ENCODE assay signal across 29 cellular contexts in genomic region chr14:77058082-77058481, GRCh38.
"Had no signal": no experiment of that assay in that cellular context is flagged by ENCODE, and none has a peak within 500 bp of the region (broad histone marks: within the 10 kb centered on the region; RNA-seq: fewer than 3 reads in every experiment).

No MANE protein-coding gene starts in this region.

- H3K36me3 ChIP-seq: cardiac muscle cell, gastrocnemius medialis, spleen, suprapubic skin, tibial artery, upper lobe of right lung had no signal

- H3K36me3 Mint-ChIP-seq: activated naive CD8-positive, alpha-beta T cell; naive B cell had no signal

- H3K27ac ChIP-seq: cardiac muscle cell, coronary artery, hepatocyte, spleen, suprapubic skin, tibial artery, upper lobe of right lung had no signal

- H3K4me3 ChIP-seq: cardiac muscle cell, coronary artery, dorsolateral prefrontal cortex, gastrocnemius medialis, hepatocyte, spleen, suprapubic skin, tibial artery, upper lobe of right lung had no signal

- H3K27me3 Mint-ChIP-seq: activated CD4-positive, alpha-beta T cell treated with anti-CD3 and anti-CD28 coated beads for 36 hours; activated CD8-positive, alpha-beta memory T cell treated with anti-CD3 and anti-CD28 coated beads, Interleukin-2, amount 10 ng/mL, durations not matched to agents 7 days and 5 days; activated naive CD8-positive, alpha-beta T cell; naive B cell had no signal

- H3K4me3 Mint-ChIP-seq: activated CD4-positive, alpha-beta T cell treated with anti-CD3 and anti-CD28 coated beads for 36 hours; activated CD8-positive, alpha-beta memory T cell treated with anti-CD3 and anti-CD28 coated beads, Interleukin-2, amount 10 ng/mL, durations not matched to agents 7 days and 5 days; activated CD8-positive, alpha-beta T cell treated with anti-CD3 and anti-CD28 coated beads, Interleukin-2, amount 10 ng/mL, durations not matched to agents 7 days and 5 days; activated naive CD8-positive, alpha-beta T cell; mesothelial cell of epicardium; naive B cell; WTC11 had no signal

- H3K9me3 Mint-ChIP-seq: activated T-helper 2 cell treated with anti-CD3 and anti-CD28 coated beads, Interferon-gamma antibody, Interleukin-2, Interleukin-4, amounts not matched to agents 10 μg/mL and 5 μg/mL and 100 μg/mL, durations not matched to agents 14 hours and 24 hours and 36 hours; mesothelial cell of epicardium; naive B cell had no signal

- DNase-seq: activated CD4-positive, alpha-beta T cell treated with anti-CD3 and anti-CD28 coated beads for 36 hours; activated CD8-positive, alpha-beta memory T cell treated with anti-CD3 and anti-CD28 coated beads, Interleukin-2, amount 10 ng/mL, durations not matched to agents 7 days and 5 days; activated CD8-positive, alpha-beta T cell treated with anti-CD3 and anti-CD28 coated beads, Interleukin-2, amount 10 ng/mL, durations not matched to agents 7 days and 5 days; activated naive CD4-positive, alpha-beta T cell; activated T-cell treated with anti-CD3 and anti-CD28 coated beads, Interleukin-2, amount 50 U/mL, for 48 hours; anterior cingulate cortex; cerebellar nuclear complex; dorsolateral prefrontal cortex; effector memory CD4-positive, alpha-beta T cell; erythroblast; gastrocnemius medialis; left colon; mammary epithelial cell; naive B cell; right cardiac atrium; spleen; stimulated activated naive CD4-positive, alpha-beta T cell; T-helper 2 cell; tibial artery; upper lobe of right lung had no signal

- H3K4me2 ChIP-seq: hepatocyte had no signal

- ATAC-seq: activated CD4-positive, alpha-beta T cell treated with anti-CD3 and anti-CD28 coated beads for 36 hours; activated CD8-positive, alpha-beta memory T cell treated with anti-CD3 and anti-CD28 coated beads, Interleukin-2, amount 10 ng/mL, durations not matched to agents 7 days and 5 days; activated CD8-positive, alpha-beta T cell treated with anti-CD3 and anti-CD28 coated beads, Interleukin-2, amount 10 ng/mL, durations not matched to agents 7 days and 5 days; gastrocnemius medialis; left colon; right cardiac atrium; upper lobe of right lung; WTC11 had no signal

- H3K79me2 ChIP-seq: hepatocyte had no signal

- H3K27me3 ChIP-seq: cardiac muscle cell, dorsolateral prefrontal cortex, gastrocnemius medialis, hepatocyte, spleen, suprapubic skin, tibial artery, upper lobe of right lung had no signal

- H3K27ac Mint-ChIP-seq: activated CD4-positive, alpha-beta T cell treated with anti-CD3 and anti-CD28 coated beads for 36 hours; activated CD8-positive, alpha-beta memory T cell treated with anti-CD3 and anti-CD28 coated beads, Interleukin-2, amount 10 ng/mL, durations not matched to agents 7 days and 5 days; activated CD8-positive, alpha-beta T cell treated with anti-CD3 and anti-CD28 coated beads, Interleukin-2, amount 10 ng/mL, durations not matched to agents 7 days and 5 days; activated naive CD8-positive, alpha-beta T cell; activated T-helper 2 cell treated with anti-CD3 and anti-CD28 coated beads, Interferon-gamma antibody, Interleukin-2, Interleukin-4, amounts not matched to agents 10 μg/mL and 5 μg/mL and 100 μg/mL, durations not matched to agents 14 hours and 24 hours and 36 hours; mesothelial cell of epicardium; WTC11 had no signal

- FAIRE-seq: keratinocyte had no signal

- H2AFZ ChIP-seq: hepatocyte had no signal

- H3K9me3 ChIP-seq: suprapubic skin had no signal
